ENCODE assay signal across 16 cellular contexts in genomic region chr1:92929461-92929860, GRCh38. TPM values are rescaled to one million over a fixed set of nuclear protein-coding genes. Genes with fewer than 3 reads are reported as not detected.
A peak's percentile ranks its signal among the peaks of the same experiment; 100 is the strongest.
DNase-seq lines count a peak whose midpoint lies in the region; ATAC-seq lines count a peak whose summit lies in the region.
"Had no signal": no experiment of that assay in that cellular context is flagged by ENCODE, and none has a peak within 500 bp of the region (broad histone marks: within the 10 kb centered on the region; RNA-seq: fewer than 3 reads in every experiment).

No MANE protein-coding gene starts in this region.

- H3K9me3 Mint-ChIP-seq in activated CD4-positive, alpha-beta T cell treated with anti-CD3 and anti-CD28 coated beads, Interleukin-2, amount 10 ng/mL, durations not matched to agents 24 days and 14 days, result no peaks in the 10 kb centered on the region
- H3K9me3 Mint-ChIP-seq in IgD-negative memory B cell (no peaks in the 10 kb centered on the region), naive B cell (no peaks in the 10 kb centered on the region)
- H3K9me3 Mint-ChIP-seq: T-cell had no signal

- peaks cover 17% of the 10 kb centered on the region for H3K36me3 Mint-ChIP-seq in activated CD4-positive, alpha-beta T cell treated with anti-CD3 and anti-CD28 coated beads, Interleukin-2, amount 10 ng/mL, durations not matched to agents 24 days and 14 days (ENCODE audit: low read depth)
- H3K36me3 Mint-ChIP-seq in IgD-negative memory B cell (peaks cover 11% of the 10 kb centered on the region), naive B cell (peaks cover 0 to 5% of the 10 kb centered on the region in 2 donors)

- H3K27ac Mint-ChIP-seq in activated CD4-positive, alpha-beta T cell treated with anti-CD3 and anti-CD28 coated beads, Interleukin-2, amount 10 ng/mL, durations not matched to agents 24 days and 14 days, result peak overlapping the region; percentile 7
- H3K27ac Mint-ChIP-seq in IgD-negative memory B cell (peak overlapping the region in 2 of 3 donors; percentile 31 to 55), naive B cell (peak overlapping the region; percentile 55 to 95 (median 92))
- H3K27ac Mint-ChIP-seq: activated CD4-positive, alpha-beta T cell treated with anti-CD3 and anti-CD28 coated beads, Interleukin-2, amount 10 ng/mL, durations not matched to agents 7 days and 5 days had no signal

- ATAC-seq in GM21526 (IDR thresholded peaks at IDR 0.05; ENCODE audit: low FRiP score, unreplicated experiment) (peak; percentile 52), naive B cell (ENCODE audit: low read depth in 2 of 2) (peak; percentile 68 to 73), HG03196 (IDR thresholded peaks at IDR 0.05; ENCODE audit: unreplicated experiment) (no peak), GM18519 (IDR thresholded peaks at IDR 0.05; ENCODE audit: low FRiP score, unreplicated experiment) (no peak)
- ATAC-seq: body of pancreas, T-cell had no signal

- intact Hi-C loops in activated CD4-positive, alpha-beta T cell treated with anti-CD3 and anti-CD28 coated beads, Interleukin-2, amount 10 ng/mL, durations not matched to agents 24 days and 14 days (cut with micrococcal nuclease), result loop anchor here (5.0 kb wide), 1 partner anchor 42 kb away; no protein-coding TSS in a partner anchor

- H3K4me1 Mint-ChIP-seq in activated CD4-positive, alpha-beta T cell treated with anti-CD3 and anti-CD28 coated beads, Interleukin-2, amount 10 ng/mL, durations not matched to agents 24 days and 14 days, result peaks cover 24% of the 10 kb centered on the region
- peaks cover 62 to 73% (median 67%) of the 10 kb centered on the region in 3 donors for H3K4me1 Mint-ChIP-seq in IgD-negative memory B cell
- H3K4me1 Mint-ChIP-seq in naive B cell, result peaks cover 69 to 94% (median 81%) of the 10 kb centered on the region in 3 donors

- no peaks in the 10 kb centered on the region for H3K27me3 Mint-ChIP-seq in activated CD4-positive, alpha-beta T cell treated with anti-CD3 and anti-CD28 coated beads, Interleukin-2, amount 10 ng/mL, durations not matched to agents 24 days and 14 days
- no peaks in the 10 kb centered on the region for H3K27me3 Mint-ChIP-seq in IgD-negative memory B cell
- H3K27me3 Mint-ChIP-seq in naive B cell, result no peaks in the 10 kb centered on the region
- H3K27me3 Mint-ChIP-seq: activated CD4-positive, alpha-beta T cell treated with anti-CD3 and anti-CD28 coated beads, Interleukin-2, amount 10 ng/mL, durations not matched to agents 7 days and 5 days; T-cell had no signal

- no peak overlapping the region for H3K4me3 Mint-ChIP-seq in activated CD4-positive, alpha-beta T cell treated with anti-CD3 and anti-CD28 coated beads, Interleukin-2, amount 10 ng/mL, durations not matched to agents 24 days and 14 days
- H3K4me3 Mint-ChIP-seq in IgD-negative memory B cell, result peak overlapping the region in 2 of 4 donors; percentile 70 to 94
- H3K4me3 Mint-ChIP-seq in naive B cell, result peak overlapping the region; percentile 31 to 93 (median 87)
- H3K4me3 Mint-ChIP-seq: activated CD4-positive, alpha-beta T cell treated with anti-CD3 and anti-CD28 coated beads, Interleukin-2, amount 10 ng/mL, durations not matched to agents 7 days and 5 days; T-cell had no signal

- no peak for DNase-seq in activated CD4-positive, alpha-beta T cell treated with anti-CD3 and anti-CD28 coated beads, Interleukin-2, amount 10 ng/mL, durations not matched to agents 24 days and 14 days
- no peak for DNase-seq in activated CD4-positive, alpha-beta T cell treated with anti-CD3 and anti-CD28 coated beads for 4 hours
- no peak for DNase-seq in naive B cell
- DNase-seq in stimulated activated CD4-positive, alpha-beta T cell treated with anti-CD3 and anti-CD28 coated beads, Interleukin-12 subunit alpha, Interleukin-12 subunit beta, amount 100 ng/mL, for 4 hours, result no peak
- DNase-seq: activated CD4-positive, alpha-beta T cell treated with anti-CD3 and anti-CD28 coated beads, Interleukin-2, amount 10 ng/mL, durations not matched to agents 7 days and 5 days; activated effector memory CD4-positive, alpha-beta T cell treated with Interleukin-2 at 50 U/mL for 16 hours; body of pancreas; effector CD8-positive, alpha-beta T cell; midbrain; OCI-M1; stimulated activated CD8-positive, alpha-beta memory T cell treated with anti-CD3 and anti-CD28 coated beads, Interleukin-4, amount 100 ng/mL, for 48 hours; T-cell had no signal

RNA-seq across cellular contexts. Expression of gene DIPK1A, which starts 31.8 kb away (rescaled TPM):
- total RNA-seq in activated CD4-positive, alpha-beta T cell treated with anti-CD3 and anti-CD28 coated beads, Interleukin-2, amount 10 ng/mL, durations not matched to agents 24 days and 14 days, result 18.8 and 19.7 TPM in 2 replicates
- polyA plus RNA-seq in IgD-negative memory B cell (29.2 TPM), naive B cell (ENCODE audit: low read depth in 6 of 6) (10 to 100 TPM; 26.0 to 57.3 (median 32.4) TPM)

Comparison
In these comparisons a context has a peak if more than half of its experiments do, and no peak if none do; other contexts are left out.
1. H3K27ac Mint-ChIP-seq: peak in every context shown above with its lines; median percentile 92 in naive B cell; 43 in IgD-negative memory B cell; 7 in activated CD4-positive, alpha-beta T cell treated with anti-CD3 and anti-CD28 coated beads, Interleukin-2, amount 10 ng/mL, durations not matched to agents 24 days and 14 days.
2. ATAC-seq: peak in GM21526 (single experiment) and naive B cell (2 of 2); none in HG03196 (single experiment) and GM18519 (single experiment).